Comparison of ENCODE assay signal across 14 cellular contexts in the genomic region with DNA sequence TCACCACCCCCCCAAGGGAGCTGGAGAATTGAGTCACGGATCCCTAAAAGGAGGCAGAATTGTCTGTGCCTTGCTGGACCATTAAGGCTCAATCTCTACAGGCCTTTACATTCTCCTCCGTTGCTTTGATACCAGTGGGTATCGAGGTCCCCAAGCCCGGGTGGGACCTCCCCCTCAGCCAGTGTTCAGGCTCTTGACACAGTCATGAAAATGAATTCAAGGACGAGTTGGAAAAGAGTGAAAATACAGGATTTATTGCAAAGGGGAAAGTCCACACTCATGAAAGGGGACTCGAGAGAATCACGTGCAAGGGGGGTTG. TPM values are rescaled to one million over a fixed set of nuclear protein-coding genes. Genes with fewer than 3 reads are reported as not detected.
DNase-seq lines count a peak whose midpoint lies in the region; ATAC-seq and TF ChIP-seq lines count a peak whose summit lies in the region.
"Had no signal": no experiment of that assay in that cellular context is flagged by ENCODE, and none has a peak within 500 bp of the region (broad histone marks: within the 10 kb centered on the region; RNA-seq: fewer than 3 reads in every experiment).

No MANE protein-coding gene starts in this region.

- H3K4me3 Mint-ChIP-seq in T-helper 1 cell treated with Interleukin-12 subunit alpha and Interleukin-12 subunit beta and Interleukin-4 antibody, amounts not matched to agents 30 μg/mL and 1 μg/mL, for 36 hours = no peak overlapping the region
- H3K4me3 Mint-ChIP-seq in effector memory CD8-positive, alpha-beta T cell = peak overlapping the region; percentile 43 to 59
- peak overlapping the region; percentile 13 for H3K4me3 Mint-ChIP-seq in stimulated activated effector memory CD8-positive, alpha-beta T cell treated with anti-CD3 and anti-CD28 coated beads, Interleukin-12 subunit alpha, Interleukin-12 subunit beta, amount 100 ng/mL, for 72 hours

- no peaks in the 10 kb centered on the region for H3K9me2 ChIP-seq in OCI-LY7 (ENCODE audit: insufficient read depth, low read length)

- ATAC-seq in effector memory CD8-positive, alpha-beta T cell (replicated peaks) = no peak
- no peak for ATAC-seq in stimulated activated effector memory CD8-positive, alpha-beta T cell treated with anti-CD3 and anti-CD28 coated beads, Interleukin-12 subunit alpha, Interleukin-12 subunit beta, amount 100 ng/mL, for 72 hours

- DNase-seq in T-helper 1 cell (no peak), OCI-LY7 (ENCODE audit: low spot score) (no peak), DMS114 treated with DMSO at 0.1 percent for 48 hours (lab: John Stamatoyannopoulos, UW; ENCODE audit: unreplicated experiment) (no peak), A172 (ENCODE audit: low spot score) (no peak), GM20000 (ENCODE audit: low spot score) (no peak)
- no peak for DNase-seq in effector memory CD8-positive, alpha-beta T cell
- no peak for DNase-seq in stimulated activated effector memory CD8-positive, alpha-beta T cell treated with anti-CD3 and anti-CD28 coated beads, Interleukin-12 subunit alpha, Interleukin-12 subunit beta, amount 100 ng/mL, for 72 hours (ENCODE audit: low spot score in 2 of 2)
- DNase-seq: activated CD4-positive, alpha-beta T cell treated with anti-CD3 and anti-CD28 coated beads for 48 hours; stimulated activated CD4-positive, alpha-beta T cell treated with anti-CD3 and anti-CD28 coated beads, Interleukin-1b, Interleukin-23, amount 100 ng/mL, for 48 hours; substantia nigra had no signal

- H3K36me3 Mint-ChIP-seq in T-helper 1 cell treated with Interleukin-12 subunit alpha and Interleukin-12 subunit beta and Interleukin-4 antibody, amounts not matched to agents 30 μg/mL and 1 μg/mL, for 36 hours (ENCODE audit: low read depth) = peaks cover 38% of the 10 kb centered on the region
- peaks cover 100% of the 10 kb centered on the region for H3K36me3 Mint-ChIP-seq in effector memory CD8-positive, alpha-beta T cell (ENCODE audit: insufficient read depth)
- H3K36me3 Mint-ChIP-seq in stimulated activated effector memory CD8-positive, alpha-beta T cell treated with anti-CD3 and anti-CD28 coated beads, Interleukin-12 subunit alpha, Interleukin-12 subunit beta, amount 100 ng/mL, for 72 hours = peaks cover 86% of the 10 kb centered on the region

- no peak overlapping the region for H3K4me2 ChIP-seq in OCI-LY7 (ENCODE audit: low read length)

- H3K4me1 Mint-ChIP-seq in T-helper 1 cell treated with Interleukin-12 subunit alpha and Interleukin-12 subunit beta and Interleukin-4 antibody, amounts not matched to agents 30 μg/mL and 1 μg/mL, for 36 hours (ENCODE audit: low read depth) = peaks cover 38% of the 10 kb centered on the region
- H3K4me1 Mint-ChIP-seq in effector memory CD8-positive, alpha-beta T cell (ENCODE audit: low read depth in 2 of 2) = peaks cover 35 to 38% of the 10 kb centered on the region in 2 donors
- peaks cover 46% of the 10 kb centered on the region for H3K4me1 Mint-ChIP-seq in stimulated activated effector memory CD8-positive, alpha-beta T cell treated with anti-CD3 and anti-CD28 coated beads, Interleukin-12 subunit alpha, Interleukin-12 subunit beta, amount 100 ng/mL, for 72 hours

- peak overlapping the region; percentile 99 for H3K27ac ChIP-seq in OCI-LY7 (ENCODE audit: low read depth, low read length, poor library complexity, severe bottlenecking)

- H3K27ac Mint-ChIP-seq in T-helper 1 cell treated with Interleukin-12 subunit alpha and Interleukin-12 subunit beta and Interleukin-4 antibody, amounts not matched to agents 30 μg/mL and 1 μg/mL, for 36 hours = peak overlapping the region; percentile 70
- H3K27ac Mint-ChIP-seq in effector memory CD8-positive, alpha-beta T cell = peak overlapping the region; percentile 82 to 100
- peak overlapping the region; percentile 78 for H3K27ac Mint-ChIP-seq in stimulated activated effector memory CD8-positive, alpha-beta T cell treated with anti-CD3 and anti-CD28 coated beads, Interleukin-12 subunit alpha, Interleukin-12 subunit beta, amount 100 ng/mL, for 72 hours

- no TSS peak for BruUV-seq in OCI-LY7 (replicated peaks; lab: Mats Ljungman, UMichigan)

- H3K27me3 Mint-ChIP-seq in T-helper 1 cell treated with Interleukin-12 subunit alpha and Interleukin-12 subunit beta and Interleukin-4 antibody, amounts not matched to agents 30 μg/mL and 1 μg/mL, for 36 hours (ENCODE audit: low read depth) = no peaks in the 10 kb centered on the region
- H3K27me3 Mint-ChIP-seq in effector memory CD8-positive, alpha-beta T cell = no peaks in the 10 kb centered on the region

- POLR2A ChIA-PET in OCI-LY7 (lab: Charles Lee) = no interaction called here

- TF ChIP-seq CTCF in OCI-LY7 (conservative IDR thresholded peaks at IDR 0.05; ENCODE audit: low read length) = no peak
- no peak for TF ChIP-seq CTCF in GM20000 (IDR thresholded peaks at IDR 0.05; ENCODE audit: extremely low read depth, missing control alignments)

- peaks cover 15% of the 10 kb centered on the region for H3K9me3 ChIP-seq in OCI-LY7 (ENCODE audit: low read length)

- peaks cover 71% of the 10 kb centered on the region for H3K4me1 ChIP-seq in OCI-LY7 (ENCODE audit: insufficient read depth, low read length, poor library complexity, severe bottlenecking)

- no peak overlapping the region for H3K4me3 ChIP-seq in OCI-LY7 (ENCODE audit: low read depth, low read length, poor library complexity, severe bottlenecking)

- H3K9me3 Mint-ChIP-seq in T-helper 1 cell treated with Interleukin-12 subunit alpha and Interleukin-12 subunit beta and Interleukin-4 antibody, amounts not matched to agents 30 μg/mL and 1 μg/mL, for 36 hours = no peaks in the 10 kb centered on the region
- H3K9me3 Mint-ChIP-seq in effector memory CD8-positive, alpha-beta T cell = no peaks in the 10 kb centered on the region
- no peaks in the 10 kb centered on the region for H3K9me3 Mint-ChIP-seq in stimulated activated effector memory CD8-positive, alpha-beta T cell treated with anti-CD3 and anti-CD28 coated beads, Interleukin-12 subunit alpha, Interleukin-12 subunit beta, amount 100 ng/mL, for 72 hours
- H3K9me3 Mint-ChIP-seq: neural crest cell had no signal

- intact Hi-C loops in OCI-LY7 (cut with micrococcal nuclease; ENCODE audit: unreplicated experiment) = no loop called here

- CTCF ChIA-PET in OCI-LY7 (lab: Charles Lee; ENCODE audit: unreplicated experiment) = no interaction called here

- H2AFZ ChIP-seq in OCI-LY7 (ENCODE audit: low read length) = no peak overlapping the region

- peaks cover 24% of the 10 kb centered on the region for H3K79me2 ChIP-seq in OCI-LY7 (ENCODE audit: insufficient read depth, low read depth, low read length)

- H3K36me3 ChIP-seq in OCI-LY7 (ENCODE audit: insufficient read depth, low read length) = peaks cover 51% of the 10 kb centered on the region

- H4K20me1 ChIP-seq in OCI-LY7 (ENCODE audit: insufficient read depth, low read length) = peaks cover 9% of the 10 kb centered on the region

RNA-seq across cellular contexts. Expression of a gene that starts 5.6 kb away (rescaled TPM):
- 31.5 and 31.7 TPM in 2 replicates for total RNA-seq in OCI-LY7 (2014; rRNA removed; shearing (Covaris generic))
- total RNA-seq in OCI-LY7 (2022) = 23.4 and 23.8 TPM in 2 replicates
- total RNA-seq in A172 (2014; rRNA removed; shearing (Covaris generic)) = 20.8 and 34.8 TPM in 2 replicates

RNA-seq across cellular contexts. Expression of a gene that starts 9.4 kb away (rescaled TPM):
- total RNA-seq in OCI-LY7 (2014; rRNA removed; shearing (Covaris generic)) = 4.7 and 8.4 TPM in 2 replicates
- total RNA-seq in OCI-LY7 (2022) = 8.1 and 8.8 TPM in 2 replicates
- 1.9 and 6.9 TPM in 2 replicates for total RNA-seq in A172 (2014; rRNA removed; shearing (Covaris generic))

RNA-seq across cellular contexts. Expression of a gene that starts 20.7 kb away (rescaled TPM):
- total RNA-seq in OCI-LY7 (2014; rRNA removed; shearing (Covaris generic)) = 0.47 TPM in 1 of 2 replicates, not detected in the other
- 1.6 and 2.9 TPM in 2 replicates for total RNA-seq in OCI-LY7 (2022)
- total RNA-seq in A172 (2014; rRNA removed; shearing (Covaris generic)) = not detected in 2 replicates
- total RNA-seq: G401, neural crest cell, RPMI7951 had no signal

RNA-seq across cellular contexts. Expression of a gene that starts 22.3 kb away (rescaled TPM):
- total RNA-seq in OCI-LY7 (2014; rRNA removed; shearing (Covaris generic)) = 72.6 and 88.7 TPM in 2 replicates
- total RNA-seq in OCI-LY7 (2022) = 73.6 and 85.3 TPM in 2 replicates
- 91.4 and 104 TPM in 2 replicates for total RNA-seq in A172 (2014; rRNA removed; shearing (Covaris generic))

RNA-seq across cellular contexts. Expression of a gene that starts 41.6 kb away (rescaled TPM):
- total RNA-seq in OCI-LY7 (2014; rRNA removed; shearing (Covaris generic)) = 4.5 and 4.9 TPM in 2 replicates
- total RNA-seq in OCI-LY7 (2022) = 1.8 and 3.2 TPM in 2 replicates
- total RNA-seq in A172 (2014; rRNA removed; shearing (Covaris generic)) = 9.9 and 14.6 TPM in 2 replicates
